1 cellular context compared by ENCODE assay signal in the genomic region with DNA sequence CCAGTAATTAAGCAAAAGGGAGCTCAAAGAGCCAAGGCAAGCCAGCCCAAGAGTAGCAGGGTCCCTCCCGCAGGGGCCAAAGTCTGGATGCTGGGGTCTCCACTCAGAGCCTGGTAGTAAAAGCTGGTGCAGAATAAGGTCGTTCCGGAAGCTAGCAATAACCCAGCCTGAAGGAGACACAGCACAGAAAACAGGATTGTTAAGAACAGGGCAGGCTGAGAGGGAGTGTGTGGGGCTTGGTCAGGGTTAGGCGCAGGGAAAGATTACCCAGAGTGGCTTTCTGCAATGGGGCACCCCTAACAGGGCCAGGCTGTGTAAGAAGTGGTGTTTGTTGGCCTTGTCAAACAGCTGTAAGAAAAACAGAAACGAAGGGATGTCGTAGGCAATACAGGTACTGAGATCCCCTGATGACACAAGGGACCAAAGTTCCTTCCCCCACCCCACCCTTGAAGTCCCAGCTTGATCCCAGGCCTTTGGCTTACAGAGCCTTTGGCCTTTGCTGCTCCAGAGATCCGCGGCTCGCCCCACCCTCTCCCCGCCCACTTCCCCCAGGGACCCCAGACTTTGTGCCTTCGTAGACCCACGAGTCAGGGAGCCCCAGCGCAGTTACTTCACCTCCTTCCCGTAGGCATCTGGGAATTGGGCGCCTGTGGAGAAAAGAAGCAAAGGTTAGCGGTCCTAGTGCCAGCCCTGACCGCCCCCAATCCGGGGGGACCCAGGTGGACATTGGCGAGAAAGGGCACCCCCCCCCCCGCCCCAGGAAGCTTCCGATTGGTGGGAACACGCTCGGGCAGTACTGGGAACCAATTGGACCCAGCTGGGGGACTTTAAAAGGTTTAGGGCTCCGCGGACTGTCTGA.
TF ChIP-seq lines count a peak whose summit lies in the region.

No MANE protein-coding gene starts in this region.

TF ChIP-seq in HepG2, 621 proteins besides CTCF, POLR2A, EP300 and RAD21 (continued from another document):
- TF ChIP-seq, protein P1, sequence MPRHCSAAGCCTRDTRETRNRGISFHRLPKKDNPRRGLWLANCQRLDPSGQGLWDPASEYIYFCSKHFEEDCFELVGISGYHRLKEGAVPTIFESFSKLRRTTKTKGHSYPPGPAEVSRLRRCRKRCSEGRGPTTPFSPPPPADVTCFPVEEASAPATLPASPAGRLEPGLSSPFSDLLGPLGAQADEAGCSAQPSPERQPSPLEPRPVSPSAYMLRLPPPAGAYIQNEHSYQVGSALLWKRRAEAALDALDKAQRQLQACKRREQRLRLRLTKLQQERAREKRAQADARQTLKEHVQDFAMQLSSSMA (CRISPR knock-in tag; IDR thresholded peaks at IDR 0.05), result 0 out of 2 replicates have a peak, but pooled peaks have one; percentile 25
- TF ChIP-seq CHCHD3 (CRISPR knock-in tag; IDR thresholded peaks at IDR 0.05) (no peak), ZFP1 (CRISPR knock-in tag; IDR thresholded peaks at IDR 0.05) (no peak), NR2F1 (CRISPR knock-in tag; IDR thresholded peaks at IDR 0.05) (no peak), ZNF567 (CRISPR knock-in tag; IDR thresholded peaks at IDR 0.05; ENCODE audit: borderline replicate concordance) (no peak), MTA1 (CRISPR knock-in tag; IDR thresholded peaks at IDR 0.05; ENCODE audit: borderline replicate concordance) (peak; percentile 65; the same call in 1 of the 2 replicates), ZBTB7A (CRISPR knock-in tag; IDR thresholded peaks at IDR 0.05) (peak; percentile 85; the same call in 1 of the 2 replicates), RXRB (CRISPR knock-in tag; IDR thresholded peaks at IDR 0.05; ENCODE audit: borderline replicate concordance) (0 out of 2 replicates have a peak, but pooled peaks have one; percentile 33), KLF9 (CRISPR knock-in tag; IDR thresholded peaks at IDR 0.05; ENCODE audit: low read depth) (0 out of 2 replicates have a peak, but pooled peaks have one; percentile 15), SIN3A (IDR thresholded peaks at IDR 0.05; ENCODE audit: borderline replicate concordance, low read depth, low read length) (0 out of 2 replicates have a peak, but pooled peaks have one; percentile 58), POLR2G (IDR thresholded peaks at IDR 0.05; ENCODE audit: low read depth, low read length) (peak; percentile 71; the same call in 1 of the 2 replicates), KAT7 (CRISPR knock-in tag; IDR thresholded peaks at IDR 0.05; ENCODE audit: borderline replicate concordance) (no peak), ZMAT3 (CRISPR knock-in tag; conservative IDR thresholded peaks at IDR 0.05) (peak; percentile 65; the same call in 1 of the 2 replicates), ETV5 (CRISPR knock-in tag; IDR thresholded peaks at IDR 0.05; ENCODE audit: borderline replicate concordance) (peak; percentile 22; the same call in 1 of the 2 replicates), SAP130 (CRISPR knock-in tag; IDR thresholded peaks at IDR 0.05; ENCODE audit: low read depth) (peak; percentile 83), REPIN1 (CRISPR knock-in tag; IDR thresholded peaks at IDR 0.05; ENCODE audit: borderline replicate concordance, low read depth) (0 out of 2 replicates have a peak, but pooled peaks have one; percentile 3), ZNF205 (CRISPR knock-in tag; IDR thresholded peaks at IDR 0.05) (no peak), HDAC2 (CRISPR knock-in tag; IDR thresholded peaks at IDR 0.05) (no peak; the same call in 1 of the 2 replicates), MXI1 (IDR thresholded peaks at IDR 0.05; ENCODE audit: borderline replicate concordance, low read depth, low read length) (peak; percentile 63; the same call in 1 of the 3 replicates), HNF4G (IDR thresholded peaks at IDR 0.05; ENCODE audit: borderline replicate concordance, low read depth, low read length) (peak; percentile 90), HNF4G (CRISPR knock-in tag; IDR thresholded peaks at IDR 0.05; ENCODE audit: borderline replicate concordance, low read depth) (no peak; the same call in 1 of the 2 replicates), SOX13 (IDR thresholded peaks at IDR 0.05) (no peak; the same call in 1 of the 2 replicates), SOX13 (CRISPR knock-in tag; conservative IDR thresholded peaks at IDR 0.05 in 1 of 2, IDR thresholded peaks at IDR 0.05 in 1 of 2) (0 out of 4 replicates have a peak, but pooled peaks of 1 of the 2 experiments have one; percentile 10), ZNF451 (CRISPR knock-in tag; IDR thresholded peaks at IDR 0.05) (0 out of 2 replicates have a peak, but pooled peaks have one; percentile 12), ERF (CRISPR knock-in tag; IDR thresholded peaks at IDR 0.05) (no peak; the same call in 1 of the 2 replicates), KLF16 (CRISPR knock-in tag; IDR thresholded peaks at IDR 0.05) (0 out of 4 replicates have a peak, but pooled peaks of 1 of the 2 experiments have one; percentile 2)
- TF ChIP-seq, protein P2, sequence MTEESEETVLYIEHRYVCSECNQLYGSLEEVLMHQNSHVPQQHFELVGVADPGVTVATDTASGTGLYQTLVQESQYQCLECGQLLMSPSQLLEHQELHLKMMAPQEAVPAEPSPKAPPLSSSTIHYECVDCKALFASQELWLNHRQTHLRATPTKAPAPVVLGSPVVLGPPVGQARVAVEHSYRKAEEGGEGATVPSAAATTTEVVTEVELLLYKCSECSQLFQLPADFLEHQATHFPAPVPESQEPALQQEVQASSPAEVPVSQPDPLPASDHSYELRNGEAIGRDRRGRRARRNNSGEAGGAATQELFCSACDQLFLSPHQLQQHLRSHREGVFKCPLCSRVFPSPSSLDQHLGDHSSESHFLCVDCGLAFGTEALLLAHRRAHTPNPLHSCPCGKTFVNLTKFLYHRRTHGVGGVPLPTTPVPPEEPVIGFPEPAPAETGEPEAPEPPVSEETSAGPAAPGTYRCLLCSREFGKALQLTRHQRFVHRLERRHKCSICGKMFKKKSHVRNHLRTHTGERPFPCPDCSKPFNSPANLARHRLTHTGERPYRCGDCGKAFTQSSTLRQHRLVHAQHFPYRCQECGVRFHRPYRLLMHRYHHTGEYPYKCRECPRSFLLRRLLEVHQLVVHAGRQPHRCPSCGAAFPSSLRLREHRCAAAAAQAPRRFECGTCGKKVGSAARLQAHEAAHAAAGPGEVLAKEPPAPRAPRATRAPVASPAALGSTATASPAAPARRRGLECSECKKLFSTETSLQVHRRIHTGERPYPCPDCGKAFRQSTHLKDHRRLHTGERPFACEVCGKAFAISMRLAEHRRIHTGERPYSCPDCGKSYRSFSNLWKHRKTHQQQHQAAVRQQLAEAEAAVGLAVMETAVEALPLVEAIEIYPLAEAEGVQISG (CRISPR knock-in tag; IDR thresholded peaks at IDR 0.05), result 0 out of 2 replicates have a peak, but pooled peaks have one; percentile 4
- TF ChIP-seq, protein P3, sequence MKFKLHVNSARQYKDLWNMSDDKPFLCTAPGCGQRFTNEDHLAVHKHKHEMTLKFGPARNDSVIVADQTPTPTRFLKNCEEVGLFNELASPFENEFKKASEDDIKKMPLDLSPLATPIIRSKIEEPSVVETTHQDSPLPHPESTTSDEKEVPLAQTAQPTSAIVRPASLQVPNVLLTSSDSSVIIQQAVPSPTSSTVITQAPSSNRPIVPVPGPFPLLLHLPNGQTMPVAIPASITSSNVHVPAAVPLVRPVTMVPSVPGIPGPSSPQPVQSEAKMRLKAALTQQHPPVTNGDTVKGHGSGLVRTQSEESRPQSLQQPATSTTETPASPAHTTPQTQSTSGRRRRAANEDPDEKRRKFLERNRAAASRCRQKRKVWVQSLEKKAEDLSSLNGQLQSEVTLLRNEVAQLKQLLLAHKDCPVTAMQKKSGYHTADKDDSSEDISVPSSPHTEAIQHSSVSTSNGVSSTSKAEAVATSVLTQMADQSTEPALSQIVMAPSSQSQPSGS (CRISPR knock-in tag; IDR thresholded peaks at IDR 0.05), result peak; percentile 54; the same call in 1 of the 2 replicates
- TF ChIP-seq, protein P4, sequence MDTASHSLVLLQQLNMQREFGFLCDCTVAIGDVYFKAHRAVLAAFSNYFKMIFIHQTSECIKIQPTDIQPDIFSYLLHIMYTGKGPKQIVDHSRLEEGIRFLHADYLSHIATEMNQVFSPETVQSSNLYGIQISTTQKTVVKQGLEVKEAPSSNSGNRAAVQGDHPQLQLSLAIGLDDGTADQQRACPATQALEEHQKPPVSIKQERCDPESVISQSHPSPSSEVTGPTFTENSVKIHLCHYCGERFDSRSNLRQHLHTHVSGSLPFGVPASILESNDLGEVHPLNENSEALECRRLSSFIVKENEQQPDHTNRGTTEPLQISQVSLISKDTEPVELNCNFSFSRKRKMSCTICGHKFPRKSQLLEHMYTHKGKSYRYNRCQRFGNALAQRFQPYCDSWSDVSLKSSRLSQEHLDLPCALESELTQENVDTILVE (CRISPR knock-in tag; IDR thresholded peaks at IDR 0.05), result no peak
- TF ChIP-seq, protein P5, sequence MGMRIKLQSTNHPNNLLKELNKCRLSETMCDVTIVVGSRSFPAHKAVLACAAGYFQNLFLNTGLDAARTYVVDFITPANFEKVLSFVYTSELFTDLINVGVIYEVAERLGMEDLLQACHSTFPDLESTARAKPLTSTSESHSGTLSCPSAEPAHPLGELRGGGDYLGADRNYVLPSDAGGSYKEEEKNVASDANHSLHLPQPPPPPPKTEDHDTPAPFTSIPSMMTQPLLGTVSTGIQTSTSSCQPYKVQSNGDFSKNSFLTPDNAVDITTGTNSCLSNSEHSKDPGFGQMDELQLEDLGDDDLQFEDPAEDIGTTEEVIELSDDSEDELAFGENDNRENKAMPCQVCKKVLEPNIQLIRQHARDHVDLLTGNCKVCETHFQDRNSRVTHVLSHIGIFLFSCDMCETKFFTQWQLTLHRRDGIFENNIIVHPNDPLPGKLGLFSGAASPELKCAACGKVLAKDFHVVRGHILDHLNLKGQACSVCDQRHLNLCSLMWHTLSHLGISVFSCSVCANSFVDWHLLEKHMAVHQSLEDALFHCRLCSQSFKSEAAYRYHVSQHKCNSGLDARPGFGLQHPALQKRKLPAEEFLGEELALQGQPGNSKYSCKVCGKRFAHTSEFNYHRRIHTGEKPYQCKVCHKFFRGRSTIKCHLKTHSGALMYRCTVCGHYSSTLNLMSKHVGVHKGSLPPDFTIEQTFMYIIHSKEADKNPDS (CRISPR knock-in tag; IDR thresholded peaks at IDR 0.05), result no peak
- TF ChIP-seq, protein P6, sequence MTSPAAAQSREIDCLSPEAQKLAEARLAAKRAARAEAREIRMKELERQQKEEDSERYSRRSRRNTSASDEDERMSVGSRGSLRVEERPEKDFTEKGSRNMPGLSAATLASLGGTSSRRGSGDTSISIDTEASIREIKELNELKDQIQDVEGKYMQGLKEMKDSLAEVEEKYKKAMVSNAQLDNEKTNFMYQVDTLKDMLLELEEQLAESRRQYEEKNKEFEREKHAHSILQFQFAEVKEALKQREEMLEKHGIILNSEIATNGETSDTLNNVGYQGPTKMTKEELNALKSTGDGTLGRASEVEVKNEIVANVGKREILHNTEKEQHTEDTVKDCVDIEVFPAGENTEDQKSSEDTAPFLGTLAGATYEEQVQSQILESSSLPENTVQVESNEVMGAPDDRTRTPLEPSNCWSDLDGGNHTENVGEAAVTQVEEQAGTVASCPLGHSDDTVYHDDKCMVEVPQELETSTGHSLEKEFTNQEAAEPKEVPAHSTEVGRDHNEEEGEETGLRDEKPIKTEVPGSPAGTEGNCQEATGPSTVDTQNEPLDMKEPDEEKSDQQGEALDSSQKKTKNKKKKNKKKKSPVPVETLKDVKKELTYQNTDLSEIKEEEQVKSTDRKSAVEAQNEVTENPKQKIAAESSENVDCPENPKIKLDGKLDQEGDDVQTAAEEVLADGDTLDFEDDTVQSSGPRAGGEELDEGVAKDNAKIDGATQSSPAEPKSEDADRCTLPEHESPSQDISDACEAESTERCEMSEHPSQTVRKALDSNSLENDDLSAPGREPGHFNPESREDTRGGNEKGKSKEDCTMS (CRISPR knock-in tag; conservative IDR thresholded peaks at IDR 0.05), result no peak
- TF ChIP-seq, protein P7, sequence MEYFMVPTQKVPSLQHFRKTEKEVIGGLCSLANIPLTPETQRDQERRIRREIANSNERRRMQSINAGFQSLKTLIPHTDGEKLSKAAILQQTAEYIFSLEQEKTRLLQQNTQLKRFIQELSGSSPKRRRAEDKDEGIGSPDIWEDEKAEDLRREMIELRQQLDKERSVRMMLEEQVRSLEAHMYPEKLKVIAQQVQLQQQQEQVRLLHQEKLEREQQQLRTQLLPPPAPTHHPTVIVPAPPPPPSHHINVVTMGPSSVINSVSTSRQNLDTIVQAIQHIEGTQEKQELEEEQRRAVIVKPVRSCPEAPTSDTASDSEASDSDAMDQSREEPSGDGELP (IDR thresholded peaks at IDR 0.05; ENCODE audit: borderline replicate concordance, low read depth), result peak; percentile 93
- TF ChIP-seq, protein P8, sequence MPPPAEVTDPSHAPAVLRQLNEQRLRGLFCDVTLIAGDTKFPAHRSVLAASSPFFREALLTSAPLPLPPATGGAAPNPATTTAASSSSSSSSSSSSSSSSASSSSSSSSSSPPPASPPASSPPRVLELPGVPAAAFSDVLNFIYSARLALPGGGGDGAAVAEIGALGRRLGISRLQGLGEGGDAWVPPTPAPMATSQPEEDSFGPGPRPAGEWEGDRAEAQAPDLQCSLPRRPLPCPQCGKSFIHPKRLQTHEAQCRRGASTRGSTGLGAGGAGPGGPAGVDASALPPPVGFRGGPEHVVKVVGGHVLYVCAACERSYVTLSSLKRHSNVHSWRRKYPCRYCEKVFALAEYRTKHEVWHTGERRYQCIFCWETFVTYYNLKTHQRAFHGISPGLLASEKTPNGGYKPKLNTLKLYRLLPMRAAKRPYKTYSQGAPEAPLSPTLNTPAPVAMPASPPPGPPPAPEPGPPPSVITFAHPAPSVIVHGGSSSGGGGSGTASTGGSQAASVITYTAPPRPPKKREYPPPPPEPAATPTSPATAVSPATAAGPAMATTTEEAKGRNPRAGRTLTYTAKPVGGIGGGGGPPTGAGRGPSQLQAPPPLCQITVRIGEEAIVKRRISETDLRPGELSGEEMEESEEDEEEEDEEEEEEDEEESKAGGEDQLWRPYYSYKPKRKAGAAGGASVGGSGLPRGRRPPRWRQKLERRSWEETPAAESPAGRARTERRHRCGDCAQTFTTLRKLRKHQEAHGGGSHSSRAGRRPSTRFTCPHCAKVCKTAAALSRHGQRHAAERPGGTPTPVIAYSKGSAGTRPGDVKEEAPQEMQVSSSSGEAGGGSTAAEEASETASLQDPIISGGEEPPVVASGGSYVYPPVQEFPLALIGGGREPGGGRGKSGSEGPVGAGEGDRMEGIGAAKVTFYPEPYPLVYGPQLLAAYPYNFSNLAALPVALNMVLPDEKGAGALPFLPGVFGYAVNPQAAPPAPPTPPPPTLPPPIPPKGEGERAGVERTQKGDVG (CRISPR knock-in tag; IDR thresholded peaks at IDR 0.05; ENCODE audit: borderline replicate concordance), result 0 out of 2 replicates have a peak, but pooled peaks have one; percentile 37
- TF ChIP-seq, protein P9, sequence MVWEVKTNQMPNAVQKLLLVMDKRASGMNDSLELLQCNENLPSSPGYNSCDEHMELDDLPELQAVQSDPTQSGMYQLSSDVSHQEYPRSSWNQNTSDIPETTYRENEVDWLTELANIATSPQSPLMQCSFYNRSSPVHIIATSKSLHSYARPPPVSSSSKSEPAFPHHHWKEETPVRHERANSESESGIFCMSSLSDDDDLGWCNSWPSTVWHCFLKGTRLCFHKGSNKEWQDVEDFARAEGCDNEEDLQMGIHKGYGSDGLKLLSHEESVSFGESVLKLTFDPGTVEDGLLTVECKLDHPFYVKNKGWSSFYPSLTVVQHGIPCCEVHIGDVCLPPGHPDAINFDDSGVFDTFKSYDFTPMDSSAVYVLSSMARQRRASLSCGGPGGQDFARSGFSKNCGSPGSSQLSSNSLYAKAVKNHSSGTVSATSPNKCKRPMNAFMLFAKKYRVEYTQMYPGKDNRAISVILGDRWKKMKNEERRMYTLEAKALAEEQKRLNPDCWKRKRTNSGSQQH (CRISPR knock-in tag; IDR thresholded peaks at IDR 0.05; ENCODE audit: low read depth), result 0 out of 2 replicates have a peak, but pooled peaks have one; percentile 43
